37 cellular contexts compared by ENCODE assay signal in genomic region chr15:83339396-83339795, GRCh38. TPM values are rescaled to one million over a fixed set of nuclear protein-coding genes. Genes with fewer than 3 reads are reported as not detected.
"Had no signal": no experiment of that assay in that cellular context is flagged by ENCODE, and none has a peak within 500 bp of the region (broad histone marks: within the 10 kb centered on the region; RNA-seq: fewer than 3 reads in every experiment).

No MANE protein-coding gene starts in this region.

- H3K9me3 ChIP-seq: MG63 had no signal

- H3K36me3 ChIP-seq: MG63 had no signal

- H3K9ac ChIP-seq: KMS-11 had no signal

- H3K27ac ChIP-seq: KMS-11 had no signal

- H3K27me3 ChIP-seq: MG63 had no signal

- DNase-seq: Karpas-422, Kasumi-1, KBM-7, KG1, MG63, MM.1S, MV-4-11, NCI-H1048, NCI-H1092, NCI-H1092 treated with DMSO at 0.1 percent for 48 hours, NCI-H1105, NCI-H1105 treated with DMSO at 0.1 percent for 48 hours, NCI-H1417, NCI-H1417 treated with DMSO at 0.1 percent for 48 hours, NCI-H1436, NCI-H1436 treated with DMSO at 0.1 percent for 48 hours, NCI-H146, NCI-H1694, NCI-H1694 treated with DMSO at 0.1 percent for 48 hours, NCI-H187, NCI-H187 treated with DMSO at 0.1 percent for 48 hours, NCI-H1930, NCI-H2029, NCI-H2029 treated with DMSO at 0.1 percent for 48 hours, NCI-H2081, NCI-H2081 treated with DMSO at 0.1 percent for 48 hours, NCI-H2107, NCI-H2171, NCI-H2171 treated with DMSO at 0.1 percent for 48 hours, NCI-H2227 treated with DMSO at 0.1 percent for 48 hours, NCI-H226, NCI-H345, NCI-H446, NCI-H446 treated with DMSO at 0.1 percent for 48 hours had no signal

- H3K4me2 ChIP-seq: KMS-11 had no signal

- H3K4me3 ChIP-seq: MG63 had no signal

RNA-seq across cellular contexts. Expression of gene BNC1, which starts 54.9 kb away (rescaled TPM):
- total RNA-seq: M059J, NCI-H460 had no signal
